Comparison of ENCODE assay signal across 14 cellular contexts in genomic region chr14:96029089-96029650, GRCh38. TPM values are rescaled to one million over a fixed set of nuclear protein-coding genes. Genes with fewer than 3 reads are reported as not detected.
DNase-seq lines count a peak whose midpoint lies in the region; ATAC-seq, FAIRE-seq and TF ChIP-seq lines count a peak whose summit lies in the region.
"Had no signal": no experiment of that assay in that cellular context is flagged by ENCODE, and none has a peak within 500 bp of the region (broad histone marks: within the 10 kb centered on the region; RNA-seq: fewer than 3 reads in every experiment).

No MANE protein-coding gene starts in this region.

- H3K4me3 ChIP-seq in left lung (no peak overlapping the region), tibial artery (no peak overlapping the region), kidney (ENCODE audit: low read length in 2 of 2) (no peak overlapping the region)
- no peak overlapping the region for H3K4me3 ChIP-seq in naive thymus-derived CD4-positive, alpha-beta T cell (ENCODE audit: low read length)
- H3K4me3 ChIP-seq: BLaER1 treated with 17β-estradiol and CSF1 and Interleukin-3, amounts not matched to agents 10 nM and 100 nM had no signal

- H3K4me1 ChIP-seq in left lung (peaks cover 0 to 8% of the 10 kb centered on the region in 2 donors), tibial artery (peaks cover 0 to 3% (median 1%) of the 10 kb centered on the region in 4 donors), kidney (ENCODE audit: control insufficient read depth in 1 of 2, insufficient read depth in 1 of 2, low read depth in 1 of 2, low read length in 2 of 2) (no peaks in the 10 kb centered on the region)
- H3K4me1 ChIP-seq in naive thymus-derived CD4-positive, alpha-beta T cell (ENCODE audit: control insufficient read depth in 2 of 2, insufficient read depth in 2 of 2, low read length in 2 of 2) = peaks cover 0 to 18% of the 10 kb centered on the region in 2 donors

- POLR2A ChIA-PET in CD4-positive, alpha-beta T cell (lab: Charles Lee) = interaction anchor here (2.1 kb wide), 1 partner anchor 9 kb away, joined by 6 read pairs; no protein-coding TSS in a partner anchor
- POLR2A ChIA-PET in naive thymus-derived CD4-positive, alpha-beta T cell (lab: Charles Lee) = no interaction called here

- TF ChIP-seq CTCF in CD4-positive, alpha-beta T cell (IDR thresholded peaks at IDR 0.05) = no peak
- TF ChIP-seq CTCF in left lung (IDR thresholded peaks at IDR 0.05) (no peak), tibial artery (IDR thresholded peaks at IDR 0.05) (no peak), kidney (IDR thresholded peaks at IDR 0.05; ENCODE audit: borderline replicate concordance, extremely low read depth, insufficient read depth) (no peak)

- CTCF ChIA-PET in CD4-positive, alpha-beta T cell (lab: Charles Lee) = no interaction called here
- CTCF ChIA-PET in naive thymus-derived CD4-positive, alpha-beta T cell (lab: Charles Lee) = interaction anchor here (0.8 kb wide), 1 partner anchor 72 kb away, joined by 3 read pairs; no protein-coding TSS in a partner anchor

- intact Hi-C loops in CD4-positive, alpha-beta T cell (cut with DNase I, micrococcal nuclease) = no loop called here
- intact Hi-C loops in left lung (cut with DNase I) (loop anchor here in 1 of 2 donors (10.0 kb wide), 1 partner anchor 66 kb away; no protein-coding TSS in a partner anchor), tibial artery (cut with DNase I; ENCODE audit: low total_unique reads) (no loop called here), kidney (cut with DNase I) (no loop called here)
- intact Hi-C loops in naive thymus-derived CD4-positive, alpha-beta T cell (cut with micrococcal nuclease) = no loop called here

- no peak overlapping the region for H3K4me3 Mint-ChIP-seq in CD4-positive, alpha-beta T cell
- H3K4me3 Mint-ChIP-seq in naive thymus-derived CD4-positive, alpha-beta T cell = no peak overlapping the region
- H3K4me3 Mint-ChIP-seq in stimulated activated effector memory CD8-positive, alpha-beta T cell treated with anti-CD3 and anti-CD28 coated beads, Interleukin-12 subunit alpha, Interleukin-12 subunit beta, amount 100 ng/mL, for 72 hours = no peak overlapping the region
- H3K4me3 Mint-ChIP-seq: CD4-positive, CD25-positive, alpha-beta regulatory T cell had no signal

- no peaks in the 10 kb centered on the region for H3K27me3 Mint-ChIP-seq in CD4-positive, alpha-beta T cell
- peaks cover 0 to 3% (median 0%) of the 10 kb centered on the region in 5 donors for H3K27me3 Mint-ChIP-seq in naive thymus-derived CD4-positive, alpha-beta T cell

- no peak for ATAC-seq in CD4-positive, alpha-beta T cell (ENCODE audit: poor library complexity)
- peak; percentile 59 for ATAC-seq in left lung
- no peak for ATAC-seq in naive thymus-derived CD4-positive, alpha-beta T cell
- no peak for ATAC-seq in stimulated activated effector memory CD8-positive, alpha-beta T cell treated with anti-CD3 and anti-CD28 coated beads, Interleukin-12 subunit alpha, Interleukin-12 subunit beta, amount 100 ng/mL, for 72 hours
- ATAC-seq: HCT116 had no signal

- DNase-seq in CD4-positive, alpha-beta T cell = no peak
- DNase-seq in left lung (no peak), tibial artery (peak in 1 of 2 donors; percentile 23), kidney (no peak), caudate nucleus (lab: John Stamatoyannopoulos, UW) (no peak)
- no peak for DNase-seq in naive thymus-derived CD4-positive, alpha-beta T cell
- DNase-seq in stimulated activated effector memory CD8-positive, alpha-beta T cell treated with anti-CD3 and anti-CD28 coated beads, Interleukin-12 subunit alpha, Interleukin-12 subunit beta, amount 100 ng/mL, for 72 hours (ENCODE audit: low spot score in 2 of 2) = no peak
- DNase-seq: 8988T; AML-193; Calu3; CD4-positive, CD25-positive, alpha-beta regulatory T cell; DMS 273 treated with DMSO at 0.1 percent for 48 hours had no signal

- no peaks in the 10 kb centered on the region for H3K27me3 ChIP-seq in CD4-positive, alpha-beta T cell (ENCODE audit: control insufficient read depth, insufficient read depth, low read length)
- H3K27me3 ChIP-seq in left lung (no peaks in the 10 kb centered on the region), tibial artery (no peaks in the 10 kb centered on the region)
- no peaks in the 10 kb centered on the region for H3K27me3 ChIP-seq in naive thymus-derived CD4-positive, alpha-beta T cell (ENCODE audit: control insufficient read depth in 2 of 2, insufficient read depth in 2 of 2, low read length in 2 of 2)
- H3K27me3 ChIP-seq: BLaER1 treated with 17β-estradiol and CSF1 and Interleukin-3, amounts not matched to agents 10 nM and 100 nM had no signal

- no peak overlapping the region for H3K27ac ChIP-seq in CD4-positive, alpha-beta T cell (ENCODE audit: low read depth, low read length)
- H3K27ac ChIP-seq in left lung = no peak overlapping the region
- no peak overlapping the region for H3K27ac ChIP-seq in naive thymus-derived CD4-positive, alpha-beta T cell (ENCODE audit: low read depth, low read length)
- H3K27ac ChIP-seq in tibial artery = peak overlapping the region; percentile 4 to 36
- H3K27ac ChIP-seq in kidney (ENCODE audit: low read depth in 2 of 2, low read length in 2 of 2) = no peak overlapping the region
- H3K27ac ChIP-seq in caudate nucleus (ENCODE audit: low read depth, low read length) = no peak overlapping the region
- H3K27ac ChIP-seq: BLaER1 treated with 17β-estradiol and CSF1 and Interleukin-3, amounts not matched to agents 10 nM and 100 nM had no signal

- no peaks in the 10 kb centered on the region for H3K36me3 ChIP-seq in left lung
- no peaks in the 10 kb centered on the region for H3K36me3 ChIP-seq in naive thymus-derived CD4-positive, alpha-beta T cell (ENCODE audit: control insufficient read depth in 2 of 3, insufficient read depth in 3 of 3, low read length in 3 of 3)
- no peaks in the 10 kb centered on the region for H3K36me3 ChIP-seq in tibial artery
- H3K36me3 ChIP-seq in kidney (ENCODE audit: control insufficient read depth in 1 of 2, insufficient read depth in 2 of 2, low read length in 2 of 2) = no peaks in the 10 kb centered on the region
- H3K36me3 ChIP-seq: BLaER1 treated with 17β-estradiol and CSF1 and Interleukin-3, amounts not matched to agents 10 nM and 100 nM had no signal

- no peaks in the 10 kb centered on the region for H3K36me3 Mint-ChIP-seq in CD4-positive, alpha-beta T cell (ENCODE audit: low read depth)
- H3K36me3 Mint-ChIP-seq in naive thymus-derived CD4-positive, alpha-beta T cell = no peaks in the 10 kb centered on the region
- no peaks in the 10 kb centered on the region for H3K36me3 Mint-ChIP-seq in stimulated activated effector memory CD8-positive, alpha-beta T cell treated with anti-CD3 and anti-CD28 coated beads, Interleukin-12 subunit alpha, Interleukin-12 subunit beta, amount 100 ng/mL, for 72 hours
- H3K36me3 Mint-ChIP-seq: CD4-positive, CD25-positive, alpha-beta regulatory T cell had no signal

- no peaks in the 10 kb centered on the region for H3K9me3 Mint-ChIP-seq in CD4-positive, alpha-beta T cell
- no peaks in the 10 kb centered on the region for H3K9me3 Mint-ChIP-seq in naive thymus-derived CD4-positive, alpha-beta T cell
- no peaks in the 10 kb centered on the region for H3K9me3 Mint-ChIP-seq in stimulated activated effector memory CD8-positive, alpha-beta T cell treated with anti-CD3 and anti-CD28 coated beads, Interleukin-12 subunit alpha, Interleukin-12 subunit beta, amount 100 ng/mL, for 72 hours

- no peaks in the 10 kb centered on the region for H3K9me3 ChIP-seq in CD4-positive, alpha-beta T cell (ENCODE audit: control insufficient read depth, low read length)
- H3K9me3 ChIP-seq in left lung (no peaks in the 10 kb centered on the region), tibial artery (no peaks in the 10 kb centered on the region), kidney (ENCODE audit: control insufficient read depth in 1 of 2, low read length in 2 of 2) (no peaks in the 10 kb centered on the region)
- H3K9me3 ChIP-seq in naive thymus-derived CD4-positive, alpha-beta T cell (ENCODE audit: control insufficient read depth in 2 of 3, low read length in 3 of 3) = no peaks in the 10 kb centered on the region
- H3K9me3 ChIP-seq: BLaER1 treated with 17β-estradiol and CSF1 and Interleukin-3, amounts not matched to agents 10 nM and 100 nM had no signal

- peak overlapping the region; percentile 94 for H3K27ac Mint-ChIP-seq in CD4-positive, alpha-beta T cell
- peak overlapping the region in 6 of 9 donors; percentile 32 to 89 (median 75) for H3K27ac Mint-ChIP-seq in naive thymus-derived CD4-positive, alpha-beta T cell
- H3K27ac Mint-ChIP-seq in stimulated activated effector memory CD8-positive, alpha-beta T cell treated with anti-CD3 and anti-CD28 coated beads, Interleukin-12 subunit alpha, Interleukin-12 subunit beta, amount 100 ng/mL, for 72 hours = no peak overlapping the region
- H3K27ac Mint-ChIP-seq: CD4-positive, CD25-positive, alpha-beta regulatory T cell had no signal

- peaks cover 29% of the 10 kb centered on the region for H3K4me1 Mint-ChIP-seq in CD4-positive, alpha-beta T cell (ENCODE audit: low read depth)
- peaks cover 7 to 41% (median 25%) of the 10 kb centered on the region in 7 donors for H3K4me1 Mint-ChIP-seq in naive thymus-derived CD4-positive, alpha-beta T cell
- H3K4me1 Mint-ChIP-seq in stimulated activated effector memory CD8-positive, alpha-beta T cell treated with anti-CD3 and anti-CD28 coated beads, Interleukin-12 subunit alpha, Interleukin-12 subunit beta, amount 100 ng/mL, for 72 hours = no peaks in the 10 kb centered on the region

- no peak for FAIRE-seq in kidney (lab: Jason Lieb, UNC)

- H3K9ac ChIP-seq in kidney (ENCODE audit: low read length in 2 of 2) = no peak overlapping the region
- H3K9ac ChIP-seq: BLaER1 treated with 17β-estradiol and CSF1 and Interleukin-3, amounts not matched to agents 10 nM and 100 nM had no signal

RNA-seq across cellular contexts. Expression of gene C14orf132, which starts 10.0 kb away (rescaled TPM):
- 1 to 10 TPM; 2.0 to 2.4 TPM for total RNA-seq in CD4-positive, alpha-beta T cell
- total RNA-seq in left lung (10 to 100 TPM; 23.2 to 87.8 TPM), kidney (17.5 TPM)
- 10 to 100 TPM in 2 of 5 experiments, 1 to 10 TPM in 2, under 1 TPM in 1; 0.41 to 22.9 (median 7.8) TPM for total RNA-seq in naive thymus-derived CD4-positive, alpha-beta T cell
- polyA plus RNA-seq in naive thymus-derived CD4-positive, alpha-beta T cell = 1 to 10 TPM; 3.9 to 7.2 TPM
- polyA plus RNA-seq in kidney (ENCODE audit: insufficient read depth, low read depth, low replicate concordance) = 6.0 TPM

Comparison
In these comparisons a context has a peak if more than half of its experiments do, and no peak if none do; other contexts are left out.
1. H3K27ac ChIP-seq: peak in tibial artery (2 of 2); none in CD4-positive, alpha-beta T cell (single experiment), left lung (0 of 2), naive thymus-derived CD4-positive, alpha-beta T cell (single experiment), kidney (0 of 2) and caudate nucleus (single experiment).